ENCODE assay signal across 30 cellular contexts in genomic region chr12:130202201-130202600, GRCh38. TPM values are rescaled to one million over a fixed set of nuclear protein-coding genes. Genes with fewer than 3 reads are reported as not detected.
"Had no signal": no experiment of that assay in that cellular context is flagged by ENCODE, and none has a peak within 500 bp of the region (broad histone marks: within the 10 kb centered on the region; RNA-seq: fewer than 3 reads in every experiment).

No MANE protein-coding gene starts in this region.

- H3K9me3 ChIP-seq: colonic mucosa had no signal

- H3K4me1 Mint-ChIP-seq: activated B cell treated with CpG ODN at 0.5 μM for 24 hours; activated T-helper 17 cell treated with anti-CD3 and anti-CD28 coated beads, Interleukin-2, amount 50 U/mL, for 72 hours had no signal

- DNase-seq: activated B cell treated with CpG ODN at 0.5 μM for 24 hours; activated CD4-positive, alpha-beta T cell treated with anti-CD3 and anti-CD28 coated beads for 48 hours; activated CD4-positive, alpha-beta T cell treated with anti-CD3 and anti-CD28 coated beads, Interleukin-2, amount 50 U/mL, for 1 hour; activated CD4-positive, alpha-beta T cell treated with anti-CD3 and anti-CD28 coated beads, Interleukin-2, amount 50 U/mL, for 48 hours; activated CD8-positive, alpha-beta memory T cell treated with anti-CD3 and anti-CD28 coated beads for 24 hours; activated CD8-positive, alpha-beta T cell treated with anti-CD3 and anti-CD28 coated beads for 36 hours; activated effector memory CD4-positive, alpha-beta T cell treated with Interleukin-2 at 50 U/mL for 16 hours; activated gamma-delta T cell treated with Interleukin-2 at 50 U/mL for 16 hours; activated naive CD4-positive, alpha-beta T cell treated with anti-CD3 and anti-CD28 coated beads, Interleukin-2, amount 50 U/mL, for 16 hours; activated naive CD4-positive, alpha-beta T cell treated with Interleukin-2 at 50 U/mL for 16 hours; activated T-cell treated with anti-CD3 and anti-CD28 coated beads, Interleukin-2, amount 50 U/mL, for 4 hours; amniotic stem cell; anterior cingulate cortex; central memory CD4-positive, alpha-beta T cell; cerebellar nuclear complex; colonic mucosa; dorsolateral prefrontal cortex; effector memory CD4-positive, alpha-beta T cell; erythroblast; head of caudate nucleus; T1000; WERI-Rb-1 had no signal

- H3K27me3 ChIP-seq: colonic mucosa had no signal

- H3K4me1 ChIP-seq: colonic mucosa, esophagus muscularis mucosa had no signal

- ATAC-seq: activated CD4-positive, CD25-positive, alpha-beta regulatory T cell treated with anti-CD3 and anti-CD28 coated beads, Interleukin-2, amount 50 U/mL, for 24 hours; activated CD8-positive, alpha-beta T cell treated with anti-CD3 and anti-CD28 coated beads for 36 hours; activated T-cell treated with anti-CD3 and anti-CD28 coated beads, Interleukin-2, amount 50 U/mL, for 4 hours; activated T-helper 17 cell treated with anti-CD3 and anti-CD28 coated beads, Interleukin-2, amount 50 U/mL, for 72 hours had no signal

- H3K4me3 Mint-ChIP-seq: activated B cell treated with CpG ODN at 0.5 μM for 24 hours; activated CD8-positive, alpha-beta T cell treated with anti-CD3 and anti-CD28 coated beads for 36 hours; activated naive CD8-positive, alpha-beta T cell; activated T-cell treated with anti-CD3 and anti-CD28 coated beads, Interleukin-2, amount 50 U/mL, for 4 hours; activated T-helper 17 cell treated with anti-CD3 and anti-CD28 coated beads, Interleukin-2, amount 50 U/mL, for 72 hours; dendritic cell treated with granulocyte-macrophage colony-stimulating factor and Interleukin-4, amounts not matched to agents 40 ng/mL and 50 ng/mL, for 4 days; T-helper 1 cell treated with Interleukin-12 subunit alpha and Interleukin-12 subunit beta and Interleukin-4 antibody, amounts not matched to agents 30 μg/mL and 1 μg/mL, for 36 hours had no signal

- H3K27me3 Mint-ChIP-seq: dendritic cell treated with granulocyte-macrophage colony-stimulating factor and Interleukin-4, amounts not matched to agents 40 ng/mL and 50 ng/mL, for 4 days had no signal

- H3K36me3 ChIP-seq: colonic mucosa, esophagus muscularis mucosa, WERI-Rb-1 had no signal

- H3K27ac ChIP-seq: colonic mucosa, dorsolateral prefrontal cortex, esophagus muscularis mucosa, WERI-Rb-1 had no signal

- H3K27ac Mint-ChIP-seq: activated B cell treated with CpG ODN at 0.5 μM for 24 hours; activated CD8-positive, alpha-beta T cell treated with anti-CD3 and anti-CD28 coated beads for 36 hours; activated naive CD8-positive, alpha-beta T cell; activated T-helper 17 cell treated with anti-CD3 and anti-CD28 coated beads, Interleukin-2, amount 50 U/mL, for 72 hours; dendritic cell treated with granulocyte-macrophage colony-stimulating factor and Interleukin-4, amounts not matched to agents 40 ng/mL and 50 ng/mL, for 4 days; T-helper 1 cell treated with Interleukin-12 subunit alpha and Interleukin-12 subunit beta and Interleukin-4 antibody, amounts not matched to agents 30 μg/mL and 1 μg/mL, for 36 hours had no signal

- H3K4me3 ChIP-seq: colonic mucosa, dorsolateral prefrontal cortex, esophagus muscularis mucosa had no signal

- H3K36me3 Mint-ChIP-seq: activated naive CD8-positive, alpha-beta T cell had no signal

RNA-seq across cellular contexts. Expression of gene FZD10, which starts 39.9 kb away (rescaled TPM):
- total RNA-seq: activated B cell treated with CpG ODN at 0.5 μM for 24 hours; activated CD8-positive, alpha-beta T cell treated with anti-CD3 and anti-CD28 coated beads for 36 hours; activated T-cell treated with anti-CD3 and anti-CD28 coated beads, Interleukin-2, amount 50 U/mL, for 4 hours; activated T-helper 17 cell treated with anti-CD3 and anti-CD28 coated beads, Interleukin-2, amount 50 U/mL, for 72 hours; astrocyte; T-helper 2 cell treated with Interferon-gamma antibody and Interleukin-4, amounts not matched to agents 100 ng/mL and 5 ng/mL, for 36 hours had no signal
